Comparison of ENCODE assay signal across 1 cellular context in the genomic region with DNA sequence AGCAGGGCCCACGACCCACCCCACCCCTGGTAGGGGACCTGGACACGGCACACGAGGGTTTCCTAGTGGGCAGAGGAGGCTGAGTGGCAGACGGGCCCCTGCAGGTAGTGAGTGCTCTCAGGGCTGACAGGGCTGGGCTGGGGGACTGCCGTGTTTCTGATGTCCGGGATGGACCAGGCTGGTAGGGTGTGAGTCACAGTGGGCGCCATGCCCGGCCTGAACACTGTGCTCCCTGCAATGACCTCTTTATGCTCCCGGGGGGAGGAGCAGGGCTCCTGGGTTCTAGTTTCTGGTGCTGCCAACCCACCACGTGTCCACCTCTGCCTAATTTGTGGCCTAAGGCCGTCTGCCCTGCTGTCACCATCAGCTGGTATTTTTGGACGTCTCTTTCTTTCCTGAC.
A peak's percentile ranks its signal among the peaks of the same experiment; 100 is the strongest.
TF ChIP-seq lines count a peak whose summit lies in the region.

No MANE protein-coding gene starts in this region.

TF ChIP-seq in A549, 52 proteins besides CTCF, POLR2A, EP300 and RAD21 (continued from another document):
- TF ChIP-seq BCL3 (IDR thresholded peaks at IDR 0.05) (no peak), EHF (CRISPR knock-in tag; IDR thresholded peaks at IDR 0.05) (no peak), NFE2L2 (conservative IDR thresholded peaks at IDR 0.05; ENCODE audit: low read length) (no peak), MYC (IDR thresholded peaks at IDR 0.05; ENCODE audit: borderline replicate concordance, low read length) (no peak), ZNF302 (CRISPR knock-in tag; IDR thresholded peaks at IDR 0.05) (no peak), CHD2 (IDR thresholded peaks at IDR 0.05; ENCODE audit: low read length, partially characterized antibody) (no peak), SREBF2 (IDR thresholded peaks at IDR 0.05) (no peak), ZSCAN20 (CRISPR knock-in tag; IDR thresholded peaks at IDR 0.05) (no peak), CBX2 (IDR thresholded peaks at IDR 0.05; ENCODE audit: borderline replicate concordance, low read depth) (no peak), CEBPB (IDR thresholded peaks at IDR 0.05) (peak in 1 of 2 experiments; percentile 36; a peak in 1 of 4 replicates), HOXB13 (CRISPR knock-in tag; IDR thresholded peaks at IDR 0.05; ENCODE audit: low read depth) (no peak), CBX8 (IDR thresholded peaks at IDR 0.05) (no peak), FOXS1 (CRISPR knock-in tag; IDR thresholded peaks at IDR 0.05) (no peak), PBX3 (IDR thresholded peaks at IDR 0.05) (no peak), CHD4 (IDR thresholded peaks at IDR 0.05; ENCODE audit: borderline replicate concordance) (no peak), USF2 (IDR thresholded peaks at IDR 0.05) (peak; percentile 51), SMC3 (IDR thresholded peaks at IDR 0.05) (no peak), HOXB5 (CRISPR knock-in tag; IDR thresholded peaks at IDR 0.05) (0 out of 2 replicates have a peak, but pooled peaks have one; percentile 25), TFCP2L1 (CRISPR knock-in tag; IDR thresholded peaks at IDR 0.05) (no peak), REST (IDR thresholded peaks at IDR 0.05) (no peak)
- TF ChIP-seq, protein P1, sequence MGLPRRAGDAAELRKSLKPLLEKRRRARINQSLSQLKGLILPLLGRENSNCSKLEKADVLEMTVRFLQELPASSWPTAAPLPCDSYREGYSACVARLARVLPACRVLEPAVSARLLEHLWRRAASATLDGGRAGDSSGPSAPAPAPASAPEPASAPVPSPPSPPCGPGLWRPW (IDR thresholded peaks at IDR 0.05): no peak
- TF ChIP-seq, protein P2, sequence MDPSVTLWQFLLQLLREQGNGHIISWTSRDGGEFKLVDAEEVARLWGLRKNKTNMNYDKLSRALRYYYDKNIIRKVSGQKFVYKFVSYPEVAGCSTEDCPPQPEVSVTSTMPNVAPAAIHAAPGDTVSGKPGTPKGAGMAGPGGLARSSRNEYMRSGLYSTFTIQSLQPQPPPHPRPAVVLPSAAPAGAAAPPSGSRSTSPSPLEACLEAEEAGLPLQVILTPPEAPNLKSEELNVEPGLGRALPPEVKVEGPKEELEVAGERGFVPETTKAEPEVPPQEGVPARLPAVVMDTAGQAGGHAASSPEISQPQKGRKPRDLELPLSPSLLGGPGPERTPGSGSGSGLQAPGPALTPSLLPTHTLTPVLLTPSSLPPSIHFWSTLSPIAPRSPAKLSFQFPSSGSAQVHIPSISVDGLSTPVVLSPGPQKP (IDR thresholded peaks at IDR 0.05; ENCODE audit: low read depth, low read length): no peak
